ENCODE assay signal across 8 cellular contexts in genomic region chr7:156949541-156950380, GRCh38. TPM values are rescaled to one million over a fixed set of nuclear protein-coding genes. Genes with fewer than 3 reads are reported as not detected.
A peak's percentile ranks its signal among the peaks of the same experiment; 100 is the strongest.
DNase-seq lines count a peak whose midpoint lies in the region; ATAC-seq and TF ChIP-seq lines count a peak whose summit lies in the region.

Gene NOM1 (plus strand): TSS chr7:156949712. CDS start chr7:156949738, 26 bp downstream.

- intact Hi-C loops in mucosa of descending colon (cut with DNase I, micrococcal nuclease) = loop anchor here in 1 of 2 donors (10.0 kb wide), 1 partner anchor 325 kb away; no protein-coding TSS in a partner anchor

- no peaks in the 10 kb centered on the region for H3K9me3 ChIP-seq in NT2/D1 (ENCODE audit: insufficient read depth, low read length)
- H3K9me3 ChIP-seq in mucosa of descending colon = no peaks in the 10 kb centered on the region

- H3K27me3 ChIP-seq in NT2/D1 (ENCODE audit: insufficient read depth, insufficient read length) = no peaks in the 10 kb centered on the region

- TF ChIP-seq CTCF in mucosa of descending colon (IDR thresholded peaks at IDR 0.05) = peak; percentile 97

- H3K36me3 ChIP-seq in NT2/D1 (ENCODE audit: insufficient read depth, insufficient read length, low read length) = peaks cover 38% of the 10 kb centered on the region
- H3K36me3 ChIP-seq in mucosa of descending colon (ENCODE audit: low read depth) = no peaks in the 10 kb centered on the region

- peak within 1 kb of the TSS; percentile 99 for H3K9ac ChIP-seq in NT2/D1 (ENCODE audit: insufficient read length, low read depth)

- ATAC-seq in GM19468 (IDR thresholded peaks at IDR 0.05; ENCODE audit: extremely low read depth, unreplicated experiment) (peak; percentile 66), mucosa of descending colon (peak; percentile 99)

- peaks cover 2% of the 10 kb centered on the region for H3K4me1 ChIP-seq in NT2/D1 (ENCODE audit: insufficient read depth, insufficient read length)
- H3K4me1 ChIP-seq in mucosa of descending colon (ENCODE audit: low read depth) = peaks cover 20% of the 10 kb centered on the region

- H3K4me3 ChIP-seq in NT2/D1 (ENCODE audit: insufficient read length, low read depth) (peak within 1 kb of the TSS; percentile 87), mucosa of descending colon (peak within 1 kb of the TSS; percentile 95)

- DNase-seq in D341Med (ENCODE audit: low spot score) = peak; percentile 99
- peak; percentile 79 for DNase-seq in HPDE6-E6E7 (ENCODE audit: extremely low spot score)
- peak; percentile 76 for DNase-seq in NT2/D1 (ENCODE audit: low read depth, low spot score)
- DNase-seq in activated CD8-positive, alpha-beta memory T cell treated with anti-CD3 and anti-CD28 coated beads, Interleukin-2, amount 50 U/mL, for 1 hour (ENCODE audit: extremely low read depth) = peak; percentile 69
- peak; percentile 87 for DNase-seq in epidermal melanocyte (ENCODE audit: insufficient read length, low spot score)
- peak; percentile 91 to 94 (median 93) for DNase-seq in mucosa of descending colon
- DNase-seq in stimulated activated CD8-positive, alpha-beta memory T cell treated with anti-CD3 and anti-CD28 coated beads, Interleukin-4, amount 100 ng/mL, for 1 hour (ENCODE audit: low read depth in 2 of 2, low spot score in 1 of 2) = peak; percentile 83 to 86

RNA-seq across cellular contexts. Expression of gene NOM1, which starts in this region (rescaled TPM):
- 10 to 100 TPM; 13.9 to 20.9 (median 15.9) TPM for total RNA-seq in mucosa of descending colon

Comparison
In these comparisons a context has a peak if more than half of its experiments do, and no peak if none do; other contexts are left out.
1. Peak in every context shown above with its lines: DNase-seq, ATAC-seq and H3K4me3 ChIP-seq.